24 cellular contexts compared by ENCODE assay signal in the genomic region with DNA sequence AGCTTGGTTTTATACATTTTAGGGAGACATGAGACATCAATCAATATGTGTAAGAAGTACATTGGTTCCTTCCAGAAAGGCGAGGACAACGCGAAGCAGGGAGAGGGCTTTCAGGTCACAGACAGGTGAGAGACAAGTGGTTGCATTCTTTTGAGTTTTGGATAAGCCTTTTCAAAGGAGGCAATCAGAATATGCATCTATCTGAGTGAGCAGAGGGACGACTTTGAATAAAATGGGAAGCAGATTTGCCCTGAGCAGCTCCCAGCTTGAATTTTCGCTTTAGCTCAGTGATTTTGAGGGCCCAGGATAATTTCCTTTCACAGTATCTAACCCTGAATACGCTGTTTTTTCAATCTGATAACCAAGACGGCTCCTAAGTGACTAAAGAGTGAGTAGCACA.
A peak's percentile ranks its signal among the peaks of the same experiment; 100 is the strongest.
DNase-seq lines count a peak whose midpoint lies in the region; ATAC-seq and TF ChIP-seq lines count a peak whose summit lies in the region.
"Had no signal": no experiment of that assay in that cellular context is flagged by ENCODE, and none has a peak within 500 bp of the region (broad histone marks: within the 10 kb centered on the region; RNA-seq: fewer than 3 reads in every experiment).

No MANE protein-coding gene starts in this region.

- DNase-seq in activated CD4-positive, alpha-beta T cell treated with anti-CD3 and anti-CD28 coated beads, Interleukin-2, amount 10 ng/mL, durations not matched to agents 24 days and 14 days: peak; percentile 16
- DNase-seq in activated CD4-positive, alpha-beta T cell treated with anti-CD3 and anti-CD28 coated beads, Interleukin-2, amount 10 ng/mL, durations not matched to agents 7 days and 5 days: no peak
- DNase-seq in mesendoderm: peak; percentile 88
- no peak for DNase-seq in neural progenitor cell (ENCODE audit: low spot score)
- DNase-seq: AML-193; Caco-2; Calu3; CD4-positive, alpha-beta T cell; CD8-positive, alpha-beta T cell; DMS 273 treated with DMSO at 0.1 percent for 48 hours; DMS153; DMS53; DMS79; DND-41; EL; GDM1 had no signal

- no peak overlapping the region for H2AK5ac ChIP-seq in mesendoderm (ENCODE audit: low read length)

- H3K4me2 ChIP-seq in mesendoderm (ENCODE audit: low read length) (no peak overlapping the region), neural progenitor cell (no peak overlapping the region)
- H3K4me2 ChIP-seq: A549; BLaER1 treated with 17β-estradiol and CSF1 and Interleukin-3, amounts not matched to agents 10 nM and 100 nM had no signal

- H3K27me3 ChIP-seq in mesendoderm (ENCODE audit: insufficient read depth, low read length, poor library complexity) (no peaks in the 10 kb centered on the region), neural progenitor cell (no peaks in the 10 kb centered on the region)
- H3K27me3 ChIP-seq: BLaER1 treated with 17β-estradiol and CSF1 and Interleukin-3, amounts not matched to agents 10 nM and 100 nM had no signal

- peak overlapping the region; percentile 80 for H3K56ac ChIP-seq in mesendoderm (ENCODE audit: low read length)

- no peaks in the 10 kb centered on the region for H3K9me3 ChIP-seq in neural progenitor cell (ENCODE audit: low read depth)
- H3K9me3 ChIP-seq: A549, Caco-2 had no signal

- H3K4me3 ChIP-seq in mesendoderm (ENCODE audit: low read length) (no peak overlapping the region), neural progenitor cell (no peak overlapping the region)
- H3K4me3 ChIP-seq: A549; BLaER1 treated with 17β-estradiol and CSF1 and Interleukin-3, amounts not matched to agents 10 nM and 100 nM; GM12878 had no signal

- TF ChIP-seq CTCF in neural progenitor cell (IDR thresholded peaks at IDR 0.05): no peak

- no peak overlapping the region for H2BK120ac ChIP-seq in mesendoderm (ENCODE audit: low read depth, low read length)

- CTCF ChIA-PET in activated CD4-positive, alpha-beta T cell treated with anti-CD3 and anti-CD28 coated beads, Interleukin-2, amount 10 ng/mL, durations not matched to agents 7 days and 5 days (lab: Charles Lee): no interaction called here

- no peaks in the 10 kb centered on the region for H3K4me1 Mint-ChIP-seq in activated CD4-positive, alpha-beta T cell treated with anti-CD3 and anti-CD28 coated beads, Interleukin-2, amount 10 ng/mL, durations not matched to agents 24 days and 14 days
- H3K4me1 Mint-ChIP-seq in activated CD4-positive, alpha-beta T cell treated with anti-CD3 and anti-CD28 coated beads, Interleukin-2, amount 10 ng/mL, durations not matched to agents 7 days and 5 days: no peaks in the 10 kb centered on the region
- peaks cover 38% of the 10 kb centered on the region for H3K4me1 Mint-ChIP-seq in neural progenitor cell
- H3K4me1 Mint-ChIP-seq: B cell had no signal

- no peaks in the 10 kb centered on the region for H3F3A ChIP-seq in neural progenitor cell (ENCODE audit: low read depth)

- no peak overlapping the region for H3K27ac Mint-ChIP-seq in activated CD4-positive, alpha-beta T cell treated with anti-CD3 and anti-CD28 coated beads, Interleukin-2, amount 10 ng/mL, durations not matched to agents 24 days and 14 days
- H3K27ac Mint-ChIP-seq in activated CD4-positive, alpha-beta T cell treated with anti-CD3 and anti-CD28 coated beads, Interleukin-2, amount 10 ng/mL, durations not matched to agents 7 days and 5 days: no peak overlapping the region
- H3K27ac Mint-ChIP-seq in neural progenitor cell: peak overlapping the region; percentile 67
- H3K27ac Mint-ChIP-seq: B cell; CD4-positive, alpha-beta T cell; CD8-positive, alpha-beta T cell had no signal

- intact Hi-C loops in activated CD4-positive, alpha-beta T cell treated with anti-CD3 and anti-CD28 coated beads, Interleukin-2, amount 10 ng/mL, durations not matched to agents 24 days and 14 days (cut with micrococcal nuclease): no loop called here

- no peak overlapping the region for H2BK15ac ChIP-seq in mesendoderm (replicated peaks; ENCODE audit: low read depth)

- no peaks in the 10 kb centered on the region for H3K36me3 Mint-ChIP-seq in activated CD4-positive, alpha-beta T cell treated with anti-CD3 and anti-CD28 coated beads, Interleukin-2, amount 10 ng/mL, durations not matched to agents 24 days and 14 days (ENCODE audit: low read depth)
- H3K36me3 Mint-ChIP-seq in activated CD4-positive, alpha-beta T cell treated with anti-CD3 and anti-CD28 coated beads, Interleukin-2, amount 10 ng/mL, durations not matched to agents 7 days and 5 days (ENCODE audit: low read depth): no peaks in the 10 kb centered on the region
- H3K36me3 Mint-ChIP-seq in neural progenitor cell: no peaks in the 10 kb centered on the region
- H3K36me3 Mint-ChIP-seq: CD8-positive, alpha-beta T cell had no signal

- H3K9ac ChIP-seq in mesendoderm (ENCODE audit: low read length): no peak overlapping the region
- H3K9ac ChIP-seq in neural progenitor cell: no peak overlapping the region
- H3K9ac ChIP-seq: BLaER1 treated with 17β-estradiol and CSF1 and Interleukin-3, amounts not matched to agents 10 nM and 100 nM had no signal

- no peaks in the 10 kb centered on the region for H3K27me3 Mint-ChIP-seq in activated CD4-positive, alpha-beta T cell treated with anti-CD3 and anti-CD28 coated beads, Interleukin-2, amount 10 ng/mL, durations not matched to agents 24 days and 14 days
- peaks cover 1% of the 10 kb centered on the region for H3K27me3 Mint-ChIP-seq in activated CD4-positive, alpha-beta T cell treated with anti-CD3 and anti-CD28 coated beads, Interleukin-2, amount 10 ng/mL, durations not matched to agents 7 days and 5 days
- H3K27me3 Mint-ChIP-seq in neural progenitor cell (ENCODE audit: insufficient read depth, low read depth): no peaks in the 10 kb centered on the region

- H3K27ac ChIP-seq in mesendoderm (ENCODE audit: low read depth, low read length): peak overlapping the region; percentile 80
- no peak overlapping the region for H3K27ac ChIP-seq in neural progenitor cell
- H3K27ac ChIP-seq: 22Rv1; A549; BLaER1 treated with 17β-estradiol and CSF1 and Interleukin-3, amounts not matched to agents 10 nM and 100 nM; C4-2B had no signal

- ATAC-seq in GM18502 (IDR thresholded peaks at IDR 0.05; ENCODE audit: poor library complexity, unreplicated experiment) (no peak), GM21360 (IDR thresholded peaks at IDR 0.05; ENCODE audit: unreplicated experiment) (no peak)
- ATAC-seq: CD8-positive, alpha-beta T cell; GM12878 had no signal

- peak overlapping the region; percentile 68 for H2BK5ac ChIP-seq in mesendoderm (ENCODE audit: low read length)

- H3K36me3 ChIP-seq in mesendoderm (ENCODE audit: control insufficient read depth, insufficient read depth, low read length) (no peaks in the 10 kb centered on the region), neural progenitor cell (no peaks in the 10 kb centered on the region)
- H3K36me3 ChIP-seq: BLaER1 treated with 17β-estradiol and CSF1 and Interleukin-3, amounts not matched to agents 10 nM and 100 nM had no signal

- peak overlapping the region; percentile 40 for H2AFZ ChIP-seq in neural progenitor cell (replicated peaks)

- no CpG with 5 or more reads among the region's 7 CpGs for WGBS in mesendoderm (ENCODE audit: extremely low coverage, insufficient coverage, low lambda C conversion rate)

- POLR2A ChIA-PET in activated CD4-positive, alpha-beta T cell treated with anti-CD3 and anti-CD28 coated beads, Interleukin-2, amount 10 ng/mL, durations not matched to agents 7 days and 5 days (lab: Charles Lee): no interaction called here

- no peak overlapping the region for H3K23ac ChIP-seq in mesendoderm (ENCODE audit: low read length)

- H4K8ac ChIP-seq in mesendoderm (ENCODE audit: low read depth, low read length): no peak overlapping the region

- H3K4me1 ChIP-seq in mesendoderm (ENCODE audit: control insufficient read depth, low read depth, low read length): peaks cover 9% of the 10 kb centered on the region
- H3K4me1 ChIP-seq in neural progenitor cell: peaks cover 11% of the 10 kb centered on the region
- H3K4me1 ChIP-seq: A549; BLaER1 treated with 17β-estradiol and CSF1 and Interleukin-3, amounts not matched to agents 10 nM and 100 nM; Caco-2 had no signal

- H4K20me1 ChIP-seq in neural progenitor cell (ENCODE audit: low read depth): no peaks in the 10 kb centered on the region
- H4K20me1 ChIP-seq: BLaER1 treated with 17β-estradiol and CSF1 and Interleukin-3, amounts not matched to agents 10 nM and 100 nM had no signal

- H4K5ac ChIP-seq in mesendoderm (ENCODE audit: low read length): no peak overlapping the region

- H3K79me1 ChIP-seq in mesendoderm (ENCODE audit: low read length): no peaks in the 10 kb centered on the region

- no peak overlapping the region for H3K4ac ChIP-seq in mesendoderm (ENCODE audit: low read depth, low read length)

- no peak overlapping the region for H3K4me3 Mint-ChIP-seq in activated CD4-positive, alpha-beta T cell treated with anti-CD3 and anti-CD28 coated beads, Interleukin-2, amount 10 ng/mL, durations not matched to agents 24 days and 14 days
- H3K4me3 Mint-ChIP-seq in activated CD4-positive, alpha-beta T cell treated with anti-CD3 and anti-CD28 coated beads, Interleukin-2, amount 10 ng/mL, durations not matched to agents 7 days and 5 days: no peak overlapping the region
- no peak overlapping the region for H3K4me3 Mint-ChIP-seq in neural progenitor cell
- H3K4me3 Mint-ChIP-seq: B cell; CD4-positive, alpha-beta T cell; CD8-positive, alpha-beta T cell had no signal

- H3K79me2 ChIP-seq in mesendoderm (ENCODE audit: control insufficient read depth, insufficient read depth, low read length): no peaks in the 10 kb centered on the region
- H3K79me2 ChIP-seq in neural progenitor cell (ENCODE audit: low read depth): no peaks in the 10 kb centered on the region

- peak overlapping the region; percentile 13 for H3K18ac ChIP-seq in mesendoderm (ENCODE audit: low read length)

- H3K9me3 Mint-ChIP-seq in activated CD4-positive, alpha-beta T cell treated with anti-CD3 and anti-CD28 coated beads, Interleukin-2, amount 10 ng/mL, durations not matched to agents 24 days and 14 days: no peaks in the 10 kb centered on the region
- no peaks in the 10 kb centered on the region for H3K9me3 Mint-ChIP-seq in activated CD4-positive, alpha-beta T cell treated with anti-CD3 and anti-CD28 coated beads, Interleukin-2, amount 10 ng/mL, durations not matched to agents 7 days and 5 days
- peaks cover 7% of the 10 kb centered on the region for H3K9me3 Mint-ChIP-seq in neural progenitor cell
- H3K9me3 Mint-ChIP-seq: CD4-positive, alpha-beta T cell had no signal

Comparison
In these comparisons a context has a peak if more than half of its experiments do, and no peak if none do; other contexts are left out.
1. DNase-seq: peak in activated CD4-positive, alpha-beta T cell treated with anti-CD3 and anti-CD28 coated beads, Interleukin-2, amount 10 ng/mL, durations not matched to agents 24 days and 14 days (single experiment) and mesendoderm (single experiment); none in activated CD4-positive, alpha-beta T cell treated with anti-CD3 and anti-CD28 coated beads, Interleukin-2, amount 10 ng/mL, durations not matched to agents 7 days and 5 days (single experiment) and neural progenitor cell (single experiment).